In genomic region chr11:110728883-110729282, GRCh38 we compare ENCODE assay signal across 19 cellular contexts. TPM values are rescaled to one million over a fixed set of nuclear protein-coding genes. Genes with fewer than 3 reads are reported as not detected.
A peak's percentile ranks its signal among the peaks of the same experiment; 100 is the strongest.
DNase-seq lines count a peak whose midpoint lies in the region; ATAC-seq and TF ChIP-seq lines count a peak whose summit lies in the region.
"Had no signal": no experiment of that assay in that cellular context is flagged by ENCODE, and none has a peak within 500 bp of the region (broad histone marks: within the 10 kb centered on the region; RNA-seq: fewer than 3 reads in every experiment).

No MANE protein-coding gene starts in this region.

- no peak overlapping the region for H3K27ac ChIP-seq in RWPE1
- H3K27ac ChIP-seq: BLaER1 treated with 17β-estradiol and CSF1 and Interleukin-3, amounts not matched to agents 10 nM and 100 nM had no signal

- POLR2A ChIA-PET in RWPE1 (lab: Yijun Ruan, JAX; ENCODE audit: low non-redundant PET), result no interaction called here

- TF ChIP-seq CTCF in fibroblast of mammary gland (conservative IDR thresholded peaks at IDR 0.05; ENCODE audit: control insufficient read depth, insufficient read depth, low read depth, low read length), result no peak
- no peak for TF ChIP-seq CTCF in omental fat pad (IDR thresholded peaks at IDR 0.05)
- no peak for TF ChIP-seq CTCF in RWPE1 (conservative IDR thresholded peaks at IDR 0.05; ENCODE audit: low read depth)

- DNase-seq in GM03348 (ENCODE audit: low spot score), result peak; percentile 7
- DNase-seq in amniotic epithelial cell (ENCODE audit: low read depth), result peak; percentile 60
- DNase-seq in fibroblast of mammary gland (ENCODE audit: low read depth), result peak; percentile 84
- no peak for DNase-seq in omental fat pad (ENCODE audit: low spot score)
- DNase-seq in RWPE1 (ENCODE audit: low spot score), result no peak
- DNase-seq in NCI-H510A treated with DMSO at 0.1 percent for 48 hours (lab: John Stamatoyannopoulos, UW), result no peak
- no peak for DNase-seq in activated naive CD4-positive, alpha-beta T cell treated with anti-CD3 and anti-CD28 coated beads, Interleukin-2, amount 50 U/mL, for 16 hours
- no peak for DNase-seq in germinal center (ENCODE audit: low spot score)
- DNase-seq: CD4-positive, alpha-beta memory T cell; DMS153; Karpas-422; NCI-H1694; NCI-H2081 treated with DMSO at 0.1 percent for 48 hours; NCI-H446; NCI-H526 treated with DMSO at 0.1 percent for 48 hours; Right ventricle myocardium superior had no signal

- ATAC-seq in omental fat pad (ENCODE audit: low FRiP score), result peak; percentile 86

- CTCF ChIA-PET in RWPE1 (lab: Yijun Ruan, JAX), result no interaction called here

- H3K4me3 ChIP-seq in fibroblast of mammary gland (ENCODE audit: control insufficient read depth, low read depth, low read length), result no peak overlapping the region
- H3K4me3 ChIP-seq: BLaER1 treated with 17β-estradiol and CSF1 and Interleukin-3, amounts not matched to agents 10 nM and 100 nM had no signal

RNA-seq across cellular contexts. Expression of gene ARHGAP20, which starts 16.6 kb away (rescaled TPM):
- total RNA-seq in omental fat pad, result 10 to 100 TPM; 10.8 to 29.1 (median 16.6) TPM
- total RNA-seq: G401, SK-MEL-5 had no signal

Comparison
In these comparisons a context has a peak if more than half of its experiments do, and no peak if none do; other contexts are left out.
1. DNase-seq: peak in GM03348 (single experiment), amniotic epithelial cell (single experiment) and fibroblast of mammary gland (single experiment); none in omental fat pad (single experiment), RWPE1 (single experiment), NCI-H510A treated with DMSO at 0.1 percent for 48 hours (single experiment), activated naive CD4-positive, alpha-beta T cell treated with anti-CD3 and anti-CD28 coated beads, Interleukin-2, amount 50 U/mL, for 16 hours (single experiment) and germinal center (single experiment).